ENCODE assay signal across 9 cellular contexts in genomic region chr1:209783338-209783737, GRCh38. TPM values are rescaled to one million over a fixed set of nuclear protein-coding genes. Genes with fewer than 3 reads are reported as not detected.
DNase-seq lines count a peak whose midpoint lies in the region; ATAC-seq and TF ChIP-seq lines count a peak whose summit lies in the region.
"Had no signal": no experiment of that assay in that cellular context is flagged by ENCODE, and none has a peak within 500 bp of the region (broad histone marks: within the 10 kb centered on the region; RNA-seq: fewer than 3 reads in every experiment).

No MANE protein-coding gene starts in this region.

- POLR2A ChIA-PET in Caco-2 (lab: Charles Lee) = interaction anchor here (1.7 kb wide), 1 partner anchor 23 kb away, joined by 21 read pairs; the partner anchor contains the start of gene IRF6

- BruUV-seq in Caco-2 (replicated peaks; lab: Mats Ljungman, UMichigan) (no TSS peak), mammary epithelial cell (replicated peaks; lab: Mats Ljungman, UMichigan) (no TSS peak)

- H3K9me3 ChIP-seq in Caco-2 (no peaks in the 10 kb centered on the region), Karpas-422 (ENCODE audit: low read length) (no peaks in the 10 kb centered on the region), mammary epithelial cell (replicated peaks; ENCODE audit: insufficient read depth, low read length) (no peaks in the 10 kb centered on the region)

- H3K79me2 ChIP-seq in Karpas-422 (ENCODE audit: low read length) (peaks cover 14% of the 10 kb centered on the region), mammary epithelial cell (ENCODE audit: insufficient read depth, low read length) (peaks cover 37% of the 10 kb centered on the region)

- WGBS in mammary epithelial cell (ENCODE audit: low coverage, missing lambda C conversion rate) = 91% methylated on average over 4 of the region's 4 CpGs

- H3K9ac ChIP-seq in Karpas-422 (ENCODE audit: low read length) (peak overlapping the region; percentile 89), mammary epithelial cell (ENCODE audit: insufficient read depth, low read length) (peak overlapping the region; percentile 92)

- dilution Hi-C loops in mammary epithelial cell (cut with HindIII; ENCODE audit: low sequenced_read_pairs) = no loop called here

- peak overlapping the region; percentile 87 for H3K4me2 ChIP-seq in Karpas-422 (ENCODE audit: low read depth, low read length, poor library complexity, severe bottlenecking)
- H3K4me2 ChIP-seq in mammary epithelial cell (ENCODE audit: insufficient read depth, low read depth, low read length) = peak overlapping the region; percentile 85

- in situ Hi-C loops in mammary epithelial cell (cut with MboI; ENCODE audit: low sequenced_read_pairs in 2 of 2) = no loop called here

- peaks cover 22% of the 10 kb centered on the region for H3K36me3 Mint-ChIP-seq in Caco-2 (ENCODE audit: insufficient read depth, unreplicated experiment)
- H3K36me3 Mint-ChIP-seq in natural killer cell treated with Interleukin-12 subunit alpha and Interleukin-12 subunit beta and Interleukin-15 and Interleukin-18, amount 100 ng/mL, for 72 hours = peaks cover 25% of the 10 kb centered on the region

- H3K27ac ChIP-seq in Karpas-422 (ENCODE audit: low read length) (no peak overlapping the region), mammary epithelial cell (ENCODE audit: insufficient read depth, low read depth, low read length) (no peak overlapping the region)

- DNase-seq in Caco-2 (no peak), Karpas-422 (no peak), mammary epithelial cell (no peak), globus pallidus (ENCODE audit: low spot score) (no peak), NCI-H2107 treated with DMSO at 0.1 percent for 48 hours (lab: John Stamatoyannopoulos, UW; ENCODE audit: unreplicated experiment) (no peak), SIG-M5 (lab: John Stamatoyannopoulos, UW) (no peak)
- no peak for DNase-seq in natural killer cell treated with Interleukin-12 subunit alpha and Interleukin-12 subunit beta and Interleukin-15 and Interleukin-18, amount 100 ng/mL, for 72 hours (ENCODE audit: low spot score)
- DNase-seq: activated CD4-positive, CD25-positive, alpha-beta regulatory T cell had no signal

- peaks cover 36% of the 10 kb centered on the region for H3K4me1 ChIP-seq in Caco-2
- peaks cover 15% of the 10 kb centered on the region for H3K4me1 ChIP-seq in Karpas-422 (ENCODE audit: low read length)
- peaks cover 20% of the 10 kb centered on the region for H3K4me1 ChIP-seq in mammary epithelial cell (ENCODE audit: insufficient read depth, low read length)

- H3K4me3 ChIP-seq in Caco-2 (ENCODE audit: low read depth, low read length) (peak overlapping the region; percentile 73), Karpas-422 (ENCODE audit: low read length) (peak overlapping the region; percentile 82), mammary epithelial cell (replicated peaks in 1 of 3; ENCODE audit: insufficient read depth in 1 of 3, low read depth in 2 of 3, low read length in 3 of 3) (peak overlapping the region in 1 of 3 experiments; percentile 68)

- TF ChIP-seq CTCF in Caco-2 (IDR thresholded peaks at IDR 0.05; ENCODE audit: insufficient read depth in 1 of 2, low read depth in 1 of 2, low read length in 1 of 2, severe bottlenecking in 1 of 2, unreplicated experiment in 1 of 2) = no peak
- TF ChIP-seq CTCF in mammary epithelial cell (conservative IDR thresholded peaks at IDR 0.05 in 1 of 2, IDR thresholded peaks at IDR 0.05 in 1 of 2; ENCODE audit: extremely low read depth in 1 of 2, insufficient read depth in 1 of 2, low read depth in 1 of 2, low read length in 2 of 2) = no peak

- peak overlapping the region; percentile 96 for H3K27ac Mint-ChIP-seq in Caco-2 (ENCODE audit: unreplicated experiment)
- peak overlapping the region; percentile 94 to 99 for H3K27ac Mint-ChIP-seq in natural killer cell treated with Interleukin-12 subunit alpha and Interleukin-12 subunit beta and Interleukin-15 and Interleukin-18, amount 100 ng/mL, for 72 hours

- H3K36me3 ChIP-seq in Caco-2 (ENCODE audit: control insufficient read depth, insufficient read depth, low read length) (no peaks in the 10 kb centered on the region), Karpas-422 (ENCODE audit: insufficient read depth, low read length) (no peaks in the 10 kb centered on the region), mammary epithelial cell (ENCODE audit: insufficient read depth, low read length) (peaks cover 25% of the 10 kb centered on the region)

- peaks cover 19% of the 10 kb centered on the region for H3K4me1 Mint-ChIP-seq in Caco-2 (ENCODE audit: low read depth, unreplicated experiment)
- H3K4me1 Mint-ChIP-seq in natural killer cell treated with Interleukin-12 subunit alpha and Interleukin-12 subunit beta and Interleukin-15 and Interleukin-18, amount 100 ng/mL, for 72 hours (ENCODE audit: low read depth in 2 of 2) = peaks cover 37 to 41% of the 10 kb centered on the region in 2 donors

- CTCF ChIA-PET in Caco-2 (lab: Charles Lee) = no interaction called here
- CTCF ChIA-PET in mammary epithelial cell (lab: Charles Lee; ENCODE audit: low non-redundant PET) = no interaction called here

- no peaks in the 10 kb centered on the region for H3K9me2 ChIP-seq in Karpas-422 (replicated peaks; ENCODE audit: insufficient read depth, low read length)

- H3K4me3 Mint-ChIP-seq in Caco-2 (ENCODE audit: unreplicated experiment) = peak overlapping the region; percentile 90
- peak overlapping the region; percentile 88 for H3K4me3 Mint-ChIP-seq in natural killer cell treated with Interleukin-12 subunit alpha and Interleukin-12 subunit beta and Interleukin-15 and Interleukin-18, amount 100 ng/mL, for 72 hours

- H2AFZ ChIP-seq in Karpas-422 (ENCODE audit: low read length) (no peak overlapping the region), mammary epithelial cell (ENCODE audit: low read depth, low read length) (no peak overlapping the region)

- no peak for ATAC-seq in natural killer cell treated with Interleukin-12 subunit alpha and Interleukin-12 subunit beta and Interleukin-15 and Interleukin-18, amount 100 ng/mL, for 72 hours
- no peak for ATAC-seq in GM19395 (IDR thresholded peaks at IDR 0.05; ENCODE audit: unreplicated experiment)

- H4K20me1 ChIP-seq in Karpas-422 (ENCODE audit: insufficient read depth, low read depth, low read length) (no peaks in the 10 kb centered on the region; the same call in 1 of the 2 replicates), mammary epithelial cell (ENCODE audit: insufficient read depth, low read length) (no peaks in the 10 kb centered on the region)

- H3K27me3 Mint-ChIP-seq in Caco-2 (ENCODE audit: insufficient read depth, unreplicated experiment) = no peaks in the 10 kb centered on the region
- H3K27me3 Mint-ChIP-seq in natural killer cell treated with Interleukin-12 subunit alpha and Interleukin-12 subunit beta and Interleukin-15 and Interleukin-18, amount 100 ng/mL, for 72 hours = no peaks in the 10 kb centered on the region

- intact Hi-C loops in Caco-2 (cut with micrococcal nuclease; ENCODE audit: unreplicated experiment) = no loop called here
- intact Hi-C loops in mammary epithelial cell (cut with micrococcal nuclease) = no loop called here

- no peaks in the 10 kb centered on the region for H3K9me3 Mint-ChIP-seq in Caco-2 (ENCODE audit: unreplicated experiment)
- H3K9me3 Mint-ChIP-seq in natural killer cell treated with Interleukin-12 subunit alpha and Interleukin-12 subunit beta and Interleukin-15 and Interleukin-18, amount 100 ng/mL, for 72 hours = no peaks in the 10 kb centered on the region

- no peaks in the 10 kb centered on the region for H3K27me3 ChIP-seq in Caco-2 (replicated peaks; ENCODE audit: control insufficient read depth, insufficient read depth, low read length)
- no peaks in the 10 kb centered on the region for H3K27me3 ChIP-seq in Karpas-422 (ENCODE audit: low read length)
- no peaks in the 10 kb centered on the region for H3K27me3 ChIP-seq in mammary epithelial cell (ENCODE audit: insufficient read depth, low read length)

RNA-seq across cellular contexts. Expression of gene C1orf74, which starts 1.0 kb away (rescaled TPM):
- total RNA-seq in Caco-2 (2022) (4.5 TPM in 2 replicates), mammary epithelial cell (10 to 100 TPM; 29.8 to 50.1 TPM)
- total RNA-seq in Karpas-422 (2014; rRNA removed; shearing (Covaris generic); ENCODE audit: low replicate concordance) = 3.2 and 4.0 TPM in 2 replicates
- 13.2 TPM for polyA plus RNA-seq in mammary epithelial cell
- 28.7 TPM for polyA minus RNA-seq in mammary epithelial cell
- total RNA-seq in natural killer cell treated with Interleukin-12 subunit alpha and Interleukin-12 subunit beta and Interleukin-15 and Interleukin-18, amount 100 ng/mL, for 72 hours = 1 to 10 TPM; 2.5 to 3.0 TPM

RNA-seq across cellular contexts. Expression of gene IRF6, which starts 22.6 kb away (rescaled TPM):
- total RNA-seq in Caco-2 (2022) (27.3 and 30.3 TPM in 2 replicates), mammary epithelial cell (100 to 1,000 TPM; 261 to 422 TPM)
- total RNA-seq in Karpas-422 (2014; rRNA removed; shearing (Covaris generic); ENCODE audit: low replicate concordance) = 0.36 TPM in 1 of 2 replicates, not detected in the other
- 252 TPM for polyA plus RNA-seq in mammary epithelial cell
- polyA minus RNA-seq in mammary epithelial cell = 369 TPM
- 1 to 10 TPM; 1.5 to 8.6 TPM for total RNA-seq in natural killer cell treated with Interleukin-12 subunit alpha and Interleukin-12 subunit beta and Interleukin-15 and Interleukin-18, amount 100 ng/mL, for 72 hours

RNA-seq across cellular contexts. Expression of gene TRAF3IP3, which starts 27.5 kb away (rescaled TPM):
- not detected in 2 replicates for total RNA-seq in Caco-2 (2022)
- total RNA-seq in Karpas-422 (2014; rRNA removed; shearing (Covaris generic); ENCODE audit: low replicate concordance) = 1.6 and 3.5 TPM in 2 replicates
- under 1 TPM in 1 of 2 donors, not detected in 1; 0.28 TPM for total RNA-seq in mammary epithelial cell
- not detected for polyA plus RNA-seq in mammary epithelial cell
- polyA minus RNA-seq in mammary epithelial cell = not detected
- 100 to 1,000 TPM; 157 to 185 TPM for total RNA-seq in natural killer cell treated with Interleukin-12 subunit alpha and Interleukin-12 subunit beta and Interleukin-15 and Interleukin-18, amount 100 ng/mL, for 72 hours

RNA-seq across cellular contexts. Expression of gene UTP25, which starts 44.4 kb away (rescaled TPM):
- 9.5 and 9.8 TPM in 2 replicates for total RNA-seq in Caco-2 (2022)
- 7.6 and 11.7 TPM in 2 replicates for total RNA-seq in Karpas-422 (2014; rRNA removed; shearing (Covaris generic); ENCODE audit: low replicate concordance)
- total RNA-seq in mammary epithelial cell = 10 to 100 TPM in 1 of 2 donors, 1 to 10 TPM in 1; 9.3 to 14.0 TPM
- 8.0 TPM for polyA plus RNA-seq in mammary epithelial cell
- 8.3 TPM for polyA minus RNA-seq in mammary epithelial cell
- 10 to 100 TPM in 1 of 2 donors, 1 to 10 TPM in 1; 8.5 to 12.6 TPM for total RNA-seq in natural killer cell treated with Interleukin-12 subunit alpha and Interleukin-12 subunit beta and Interleukin-15 and Interleukin-18, amount 100 ng/mL, for 72 hours

Comparison
In these comparisons a context has a peak if more than half of its experiments do, and no peak if none do; other contexts are left out.
1. RNA of gene TRAF3IP3, which starts 27.5 kb away (total RNA-seq): 157 to 185 TPM in natural killer cell treated with Interleukin-12 subunit alpha and Interleukin-12 subunit beta and Interleukin-15 and Interleukin-18, amount 100 ng/mL, for 72 hours; 1.6 to 3.5 TPM in Karpas-422, 0.28 TPM in mammary epithelial cell and not detected in Caco-2; every median in the first group is over 10 times any median in the second.